In genomic region chr5:133610489-133611356, GRCh38 we compare ENCODE assay signal across 8 cellular contexts. TPM values are rescaled to one million over a fixed set of nuclear protein-coding genes. Genes with fewer than 3 reads are reported as not detected.
DNase-seq lines count a peak whose midpoint lies in the region; ATAC-seq and TF ChIP-seq lines count a peak whose summit lies in the region.

No MANE protein-coding gene starts in this region.

- no peak overlapping the region for H3K4me3 ChIP-seq in astrocyte of the spinal cord (ENCODE audit: low read depth, low read length)

- ATAC-seq in GM18867 (IDR thresholded peaks at IDR 0.05; ENCODE audit: unreplicated experiment) (peak; percentile 43), sciatic nerve (peak; percentile 89), GM21619 (IDR thresholded peaks at IDR 0.05; ENCODE audit: unreplicated experiment) (no peak)

- DNase-seq in AG08395 (ENCODE audit: low spot score) (peak; percentile 58), NCI-H748 treated with DMSO at 0.1 percent for 48 hours (lab: John Stamatoyannopoulos, UW) (peak; percentile 45), astrocyte of the spinal cord (ENCODE audit: low read depth, low spot score) (peak; percentile 12), hypothalamus (lab: John Stamatoyannopoulos, UW) (peak in 34 of 51 donors; percentile 11 to 72 (median 45)), sciatic nerve (ENCODE audit: low spot score) (peak; percentile 74), NCI-H2107 treated with DMSO at 0.1 percent for 48 hours (lab: John Stamatoyannopoulos, UW; ENCODE audit: unreplicated experiment) (no peak)

- in situ Hi-C loops in astrocyte of the spinal cord (cut with HindIII; ENCODE audit: low sequenced_read_pairs) = no loop called here

- intact Hi-C loops in sciatic nerve (cut with DNase I) = no loop called here

- TF ChIP-seq CTCF in astrocyte of the spinal cord (IDR thresholded peaks at IDR 0.05; ENCODE audit: low read depth, low read length) = peak; percentile 46

RNA-seq across cellular contexts. Expression of gene FSTL4, which starts 1.6 kb away (rescaled TPM):
- total RNA-seq in sciatic nerve = not detected
